In the genomic region with DNA sequence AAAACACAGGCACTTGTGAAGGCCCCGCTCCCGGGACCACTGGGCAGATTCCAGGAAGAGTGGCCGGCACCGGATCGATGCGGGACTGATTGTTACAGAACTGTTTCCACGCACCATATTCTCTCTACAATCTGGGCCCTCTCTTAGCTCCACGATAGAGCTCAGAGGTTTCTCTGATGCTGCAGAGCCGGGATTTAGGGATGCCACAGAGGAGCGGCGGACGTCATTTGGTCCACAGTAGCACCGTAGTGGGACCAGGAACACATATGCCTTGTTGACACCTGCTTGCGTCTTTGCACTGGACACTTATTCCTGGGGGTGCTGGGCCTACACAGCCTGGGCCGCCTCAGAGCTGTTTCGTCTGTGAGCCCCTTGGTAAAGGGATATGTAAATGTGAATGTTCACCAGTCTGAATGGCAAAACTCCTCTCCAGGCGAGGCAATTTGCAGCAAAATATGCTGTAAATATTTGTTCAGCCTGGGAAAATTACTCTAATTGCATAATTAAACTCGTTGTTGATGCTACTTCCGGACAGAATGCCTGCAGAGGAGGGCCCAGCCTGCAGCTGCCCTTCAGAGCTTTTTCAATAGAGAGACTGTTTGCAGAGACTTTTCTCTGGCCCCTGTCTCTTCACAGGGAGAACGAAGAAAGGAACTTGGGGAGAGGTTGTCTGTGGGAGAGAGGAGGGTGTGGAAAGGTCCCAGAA, we compare ENCODE assay signal across 1 cellular context.
TF ChIP-seq lines count a peak whose summit lies in the region.

No MANE protein-coding gene starts in this region.

TF ChIP-seq in HepG2, 621 proteins besides CTCF, POLR2A, EP300 and RAD21 (continued from another document and continues in another):
- TF ChIP-seq POGK (CRISPR knock-in tag; conservative IDR thresholded peaks at IDR 0.05) (0 out of 2 replicates have a peak, but pooled peaks have one; percentile 33), SKI (IDR thresholded peaks at IDR 0.05; ENCODE audit: partially characterized antibody) (peak; percentile 23), RNF2 (conservative IDR thresholded peaks at IDR 0.05; ENCODE audit: low read depth) (peak; percentile 59; the same call in 1 of the 2 replicates), FIP1L1 (IDR thresholded peaks at IDR 0.05; ENCODE audit: borderline replicate concordance, insufficient read depth, low read depth, low read length) (no peak), FOXA3 (CRISPR knock-in tag; IDR thresholded peaks at IDR 0.05) (peak; percentile 56; the same call in 1 of the 2 replicates), TOE1 (CRISPR knock-in tag; IDR thresholded peaks at IDR 0.05) (no peak), ZNF761 (CRISPR knock-in tag; conservative IDR thresholded peaks at IDR 0.05) (no peak), SETDB1 (CRISPR knock-in tag; IDR thresholded peaks at IDR 0.05; ENCODE audit: borderline replicate concordance) (0 out of 2 replicates have a peak, but pooled peaks have one; percentile 21), ZNF572 (CRISPR knock-in tag; IDR thresholded peaks at IDR 0.05) (peak; percentile 77; the same call in 1 of the 2 replicates), ZNF543 (CRISPR knock-in tag; IDR thresholded peaks at IDR 0.05) (no peak), SMAD1 (CRISPR knock-in tag; IDR thresholded peaks at IDR 0.05; ENCODE audit: borderline replicate concordance, low read depth) (no peak), ZNF567 (CRISPR knock-in tag; IDR thresholded peaks at IDR 0.05; ENCODE audit: borderline replicate concordance) (peak; percentile 42; the same call in 1 of the 2 replicates), CHD2 (IDR thresholded peaks at IDR 0.05; ENCODE audit: low read depth, low read length) (no peak), ZNF569 (CRISPR knock-in tag; IDR thresholded peaks at IDR 0.05; ENCODE audit: borderline replicate concordance) (no peak), ADNP (CRISPR knock-in tag; IDR thresholded peaks at IDR 0.05) (no peak), TAF1 (CRISPR knock-in tag; IDR thresholded peaks at IDR 0.05) (no peak), YEATS4 (CRISPR knock-in tag; IDR thresholded peaks at IDR 0.05; ENCODE audit: borderline replicate concordance) (no peak), ZNF883 (CRISPR knock-in tag; IDR thresholded peaks at IDR 0.05; ENCODE audit: not compliant biosample characterization) (no peak), ARID5B (CRISPR knock-in tag; IDR thresholded peaks at IDR 0.05) (peak; percentile 55), GATA4 (IDR thresholded peaks at IDR 0.05; ENCODE audit: borderline replicate concordance, low read depth) (no peak), ZNF619 (CRISPR knock-in tag; IDR thresholded peaks at IDR 0.05) (no peak), ZNF318 (CRISPR knock-in tag; IDR thresholded peaks at IDR 0.05) (no peak), PAXIP1 (CRISPR knock-in tag; conservative IDR thresholded peaks at IDR 0.05) (0 out of 2 replicates have a peak, but pooled peaks have one; percentile 29)
- TF ChIP-seq, protein P1, sequence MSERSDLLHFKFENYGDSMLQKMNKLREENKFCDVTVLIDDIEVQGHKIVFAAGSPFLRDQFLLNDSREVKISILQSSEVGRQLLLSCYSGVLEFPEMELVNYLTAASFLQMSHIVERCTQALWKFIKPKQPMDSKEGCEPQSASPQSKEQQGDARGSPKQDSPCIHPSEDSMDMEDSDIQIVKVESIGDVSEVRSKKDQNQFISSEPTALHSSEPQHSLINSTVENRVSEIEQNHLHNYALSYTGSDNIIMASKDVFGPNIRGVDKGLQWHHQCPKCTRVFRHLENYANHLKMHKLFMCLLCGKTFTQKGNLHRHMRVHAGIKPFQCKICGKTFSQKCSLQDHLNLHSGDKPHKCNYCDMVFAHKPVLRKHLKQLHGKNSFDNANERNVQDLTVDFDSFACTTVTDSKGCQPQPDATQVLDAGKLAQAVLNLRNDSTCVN (CRISPR knock-in tag; IDR thresholded peaks at IDR 0.05; ENCODE audit: borderline replicate concordance) = no peak
- TF ChIP-seq, protein P2, sequence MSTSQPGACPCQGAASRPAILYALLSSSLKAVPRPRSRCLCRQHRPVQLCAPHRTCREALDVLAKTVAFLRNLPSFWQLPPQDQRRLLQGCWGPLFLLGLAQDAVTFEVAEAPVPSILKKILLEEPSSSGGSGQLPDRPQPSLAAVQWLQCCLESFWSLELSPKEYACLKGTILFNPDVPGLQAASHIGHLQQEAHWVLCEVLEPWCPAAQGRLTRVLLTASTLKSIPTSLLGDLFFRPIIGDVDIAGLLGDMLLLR (CRISPR knock-in tag; IDR thresholded peaks at IDR 0.05) = no peak
- TF ChIP-seq, protein P3, sequence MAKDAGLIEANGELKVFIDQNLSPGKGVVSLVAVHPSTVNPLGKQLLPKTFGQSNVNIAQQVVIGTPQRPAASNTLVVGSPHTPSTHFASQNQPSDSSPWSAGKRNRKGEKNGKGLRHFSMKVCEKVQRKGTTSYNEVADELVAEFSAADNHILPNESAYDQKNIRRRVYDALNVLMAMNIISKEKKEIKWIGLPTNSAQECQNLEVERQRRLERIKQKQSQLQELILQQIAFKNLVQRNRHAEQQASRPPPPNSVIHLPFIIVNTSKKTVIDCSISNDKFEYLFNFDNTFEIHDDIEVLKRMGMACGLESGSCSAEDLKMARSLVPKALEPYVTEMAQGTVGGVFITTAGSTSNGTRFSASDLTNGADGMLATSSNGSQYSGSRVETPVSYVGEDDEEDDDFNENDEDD (CRISPR knock-in tag; IDR thresholded peaks at IDR 0.05; ENCODE audit: borderline replicate concordance) = no peak
- TF ChIP-seq, protein P4, sequence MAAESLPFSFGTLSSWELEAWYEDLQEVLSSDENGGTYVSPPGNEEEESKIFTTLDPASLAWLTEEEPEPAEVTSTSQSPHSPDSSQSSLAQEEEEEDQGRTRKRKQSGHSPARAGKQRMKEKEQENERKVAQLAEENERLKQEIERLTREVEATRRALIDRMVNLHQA (CRISPR knock-in tag; IDR thresholded peaks at IDR 0.05) = no peak
- TF ChIP-seq, protein P5, sequence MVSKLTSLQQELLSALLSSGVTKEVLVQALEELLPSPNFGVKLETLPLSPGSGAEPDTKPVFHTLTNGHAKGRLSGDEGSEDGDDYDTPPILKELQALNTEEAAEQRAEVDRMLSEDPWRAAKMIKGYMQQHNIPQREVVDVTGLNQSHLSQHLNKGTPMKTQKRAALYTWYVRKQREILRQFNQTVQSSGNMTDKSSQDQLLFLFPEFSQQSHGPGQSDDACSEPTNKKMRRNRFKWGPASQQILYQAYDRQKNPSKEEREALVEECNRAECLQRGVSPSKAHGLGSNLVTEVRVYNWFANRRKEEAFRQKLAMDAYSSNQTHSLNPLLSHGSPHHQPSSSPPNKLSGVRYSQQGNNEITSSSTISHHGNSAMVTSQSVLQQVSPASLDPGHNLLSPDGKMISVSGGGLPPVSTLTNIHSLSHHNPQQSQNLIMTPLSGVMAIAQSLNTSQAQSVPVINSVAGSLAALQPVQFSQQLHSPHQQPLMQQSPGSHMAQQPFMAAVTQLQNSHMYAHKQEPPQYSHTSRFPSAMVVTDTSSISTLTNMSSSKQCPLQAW (CRISPR knock-in tag; IDR thresholded peaks at IDR 0.05) = 0 out of 2 replicates have a peak, but pooled peaks have one; percentile 41
